In the genomic region with DNA sequence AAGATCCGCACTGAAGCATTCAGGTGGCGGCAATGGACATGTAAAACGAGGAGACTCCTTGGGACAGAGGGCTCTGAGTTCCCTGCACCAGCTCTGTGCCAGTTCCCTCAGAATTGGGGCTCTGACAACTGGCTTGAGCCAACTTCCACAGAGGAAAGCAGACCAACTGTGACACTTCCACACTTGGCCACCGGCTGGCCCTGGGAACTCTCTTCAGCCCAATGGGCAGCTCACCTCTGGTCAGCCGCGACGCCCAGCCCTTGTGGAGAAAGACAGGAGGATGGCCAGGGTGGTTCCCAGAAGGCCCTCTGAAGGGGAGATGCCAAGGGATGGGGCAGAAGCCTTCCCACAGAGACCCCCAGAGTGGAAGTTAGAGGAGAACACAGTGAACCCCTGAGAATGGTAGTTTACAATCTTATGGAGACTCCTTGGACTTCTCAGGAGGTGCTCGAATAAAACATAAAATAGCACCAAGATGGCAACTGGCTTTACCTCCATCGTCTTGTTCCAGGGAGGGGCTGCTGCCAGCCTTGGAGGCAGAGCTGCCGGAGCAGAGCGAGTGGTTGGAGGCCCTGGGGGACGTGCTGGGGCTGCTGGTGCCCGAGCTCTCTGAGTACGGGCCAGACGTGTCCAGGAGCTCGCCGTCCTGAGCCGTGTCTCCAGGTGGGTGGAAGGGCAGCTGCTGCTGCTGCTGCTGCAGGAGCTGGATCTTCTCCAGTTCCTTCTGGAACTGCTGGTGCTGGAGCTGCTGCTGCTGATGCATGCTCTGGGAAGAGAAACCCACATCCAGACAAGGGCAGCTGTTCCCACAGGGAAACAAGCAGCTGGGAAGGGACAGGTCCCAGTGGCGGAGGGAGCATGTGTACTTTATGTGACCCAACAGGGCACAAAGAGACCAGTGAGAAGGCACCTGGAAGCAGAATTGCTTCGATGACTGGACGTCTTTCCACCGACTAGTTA, we compare ENCODE assay signal across 21 cellular contexts. TPM values are rescaled to one million over a fixed set of nuclear protein-coding genes. Genes with fewer than 3 reads are reported as not detected.
DNase-seq lines count a peak whose midpoint lies in the region; ATAC-seq, FAIRE-seq and TF ChIP-seq lines count a peak whose summit lies in the region.
"Had no signal": no experiment of that assay in that cellular context is flagged by ENCODE, and none has a peak within 500 bp of the region (broad histone marks: within the 10 kb centered on the region; RNA-seq: fewer than 3 reads in every experiment).

No MANE protein-coding gene starts in this region.

- TF ChIP-seq POLR2A in adrenal gland (IDR thresholded peaks at IDR 0.05) = no peak

- H3K9me3 ChIP-seq in PC-9 (ENCODE audit: insufficient read depth, low read depth) (no peaks in the 10 kb centered on the region), kidney (ENCODE audit: control insufficient read depth in 1 of 2, low read length in 2 of 2) (no peaks in the 10 kb centered on the region), adrenal gland (replicated peaks in 1 of 3) (no peaks in the 10 kb centered on the region)
- H3K9me3 ChIP-seq: BLaER1 treated with 17β-estradiol and CSF1 and Interleukin-3, amounts not matched to agents 10 nM and 100 nM had no signal

- H3K9me2 ChIP-seq in PC-9 (ENCODE audit: insufficient read depth) = no peaks in the 10 kb centered on the region

- peak overlapping the region; percentile 63 for H3K27ac Mint-ChIP-seq in T-helper 2 cell treated with Interferon-gamma antibody and Interleukin-4, amounts not matched to agents 5 μg/mL and 100 μg/mL, for 36 hours
- H3K27ac Mint-ChIP-seq in effector memory CD8-positive, alpha-beta T cell = peak overlapping the region; percentile 90 to 91
- H3K27ac Mint-ChIP-seq in progenitor cell of endocrine pancreas = peak overlapping the region; percentile 69
- H3K27ac Mint-ChIP-seq: dendritic cell treated with granulocyte-macrophage colony-stimulating factor and Interleukin-4, amounts not matched to agents 40 ng/mL and 50 ng/mL, for 4 days had no signal

- H3K27ac ChIP-seq in PC-9 (peak overlapping the region; percentile 84), kidney (ENCODE audit: low read depth in 2 of 2, low read length in 2 of 2) (no peak overlapping the region), adrenal gland (peak overlapping the region in 1 of 5 donors; percentile 21)
- H3K27ac ChIP-seq: BLaER1 treated with 17β-estradiol and CSF1 and Interleukin-3, amounts not matched to agents 10 nM and 100 nM; HL-60 had no signal

- no peaks in the 10 kb centered on the region for H3K9me3 Mint-ChIP-seq in T-helper 2 cell treated with Interferon-gamma antibody and Interleukin-4, amounts not matched to agents 5 μg/mL and 100 μg/mL, for 36 hours
- no peaks in the 10 kb centered on the region for H3K9me3 Mint-ChIP-seq in effector memory CD8-positive, alpha-beta T cell
- H3K9me3 Mint-ChIP-seq in progenitor cell of endocrine pancreas (ENCODE audit: low read depth) = no peaks in the 10 kb centered on the region
- H3K9me3 Mint-ChIP-seq: activated naive CD4-positive, alpha-beta T cell treated with anti-CD3 and anti-CD28 coated beads, Interleukin-2, amount 50 U/mL, for 24 hours; dendritic cell treated with granulocyte-macrophage colony-stimulating factor and Interleukin-4, amounts not matched to agents 40 ng/mL and 50 ng/mL, for 4 days; nephron progenitor cell had no signal

- peaks cover 40% of the 10 kb centered on the region for H3F3A ChIP-seq in PC-9 (ENCODE audit: insufficient read depth, low read depth)

- FAIRE-seq in kidney (lab: Jason Lieb, UNC) = no peak
- FAIRE-seq: H54 had no signal

- intact Hi-C loops in PC-9 (cut with micrococcal nuclease; ENCODE audit: unreplicated experiment) (no loop called here), kidney (cut with DNase I) (no loop called here), adrenal gland (cut with DNase I) (no loop called here)

- peaks cover 43% of the 10 kb centered on the region for H3K4me1 ChIP-seq in PC-9 (replicated peaks; ENCODE audit: insufficient read depth)
- H3K4me1 ChIP-seq in kidney (ENCODE audit: control insufficient read depth in 1 of 2, insufficient read depth in 1 of 2, low read depth in 1 of 2, low read length in 2 of 2) = no peaks in the 10 kb centered on the region
- no peaks in the 10 kb centered on the region for H3K4me1 ChIP-seq in adrenal gland (replicated peaks in 1 of 2)

- no peak overlapping the region for H2AFZ ChIP-seq in PC-9

- H3K4me1 Mint-ChIP-seq in T-helper 2 cell treated with Interferon-gamma antibody and Interleukin-4, amounts not matched to agents 5 μg/mL and 100 μg/mL, for 36 hours (ENCODE audit: low read depth) = peaks cover 68% of the 10 kb centered on the region
- H3K4me1 Mint-ChIP-seq in effector memory CD8-positive, alpha-beta T cell (ENCODE audit: low read depth in 2 of 2) = peaks cover 44 to 59% of the 10 kb centered on the region in 2 donors
- peaks cover 11% of the 10 kb centered on the region for H3K4me1 Mint-ChIP-seq in progenitor cell of endocrine pancreas (ENCODE audit: low read depth)

- TF ChIP-seq CTCF in PC-9 (conservative IDR thresholded peaks at IDR 0.05) (no peak), progenitor cell of endocrine pancreas (IDR thresholded peaks at IDR 0.05; ENCODE audit: unreplicated experiment) (no peak), kidney (IDR thresholded peaks at IDR 0.05; ENCODE audit: borderline replicate concordance, extremely low read depth, insufficient read depth) (no peak), adrenal gland (IDR thresholded peaks at IDR 0.05) (peak in 1 of 6 experiments; percentile 10)

- WGBS in adrenal gland, 4 donors = 81 to 88% (median 84%) methylated on average over 12 to 22 of the region's 22 CpGs

- H3K27me3 Mint-ChIP-seq in T-helper 2 cell treated with Interferon-gamma antibody and Interleukin-4, amounts not matched to agents 5 μg/mL and 100 μg/mL, for 36 hours (ENCODE audit: low read depth) = no peaks in the 10 kb centered on the region
- no peaks in the 10 kb centered on the region for H3K27me3 Mint-ChIP-seq in effector memory CD8-positive, alpha-beta T cell
- H3K27me3 Mint-ChIP-seq in progenitor cell of endocrine pancreas = no peaks in the 10 kb centered on the region
- H3K27me3 Mint-ChIP-seq: activated naive CD4-positive, alpha-beta T cell treated with anti-CD3 and anti-CD28 coated beads, Interleukin-2, amount 50 U/mL, for 24 hours; dendritic cell treated with granulocyte-macrophage colony-stimulating factor and Interleukin-4, amounts not matched to agents 40 ng/mL and 50 ng/mL, for 4 days had no signal

- H3K27me3 ChIP-seq in PC-9 (ENCODE audit: insufficient read depth, low read depth) (no peaks in the 10 kb centered on the region), adrenal gland (no peaks in the 10 kb centered on the region)
- H3K27me3 ChIP-seq: BLaER1 treated with 17β-estradiol and CSF1 and Interleukin-3, amounts not matched to agents 10 nM and 100 nM had no signal

- peaks cover 91% of the 10 kb centered on the region for H3K36me3 Mint-ChIP-seq in T-helper 2 cell treated with Interferon-gamma antibody and Interleukin-4, amounts not matched to agents 5 μg/mL and 100 μg/mL, for 36 hours (ENCODE audit: low read depth)
- peaks cover 100% of the 10 kb centered on the region for H3K36me3 Mint-ChIP-seq in effector memory CD8-positive, alpha-beta T cell (ENCODE audit: insufficient read depth)
- peaks cover 45% of the 10 kb centered on the region for H3K36me3 Mint-ChIP-seq in progenitor cell of endocrine pancreas (ENCODE audit: insufficient read depth)

- CTCF ChIA-PET in PC-9 (lab: Charles Lee) = interaction anchor here (0.6 to 1.6 kb wide), 2 partner anchors 71 to 78 kb away, joined by 3 to 7 read pairs; no protein-coding TSS in a partner anchor

- POLR2A ChIA-PET in PC-9 (lab: Charles Lee; ENCODE audit: unreplicated experiment) = no interaction called here

- H3K4me2 ChIP-seq in PC-9 = peak overlapping the region; percentile 68

- peaks cover 38% of the 10 kb centered on the region for H3K36me3 ChIP-seq in PC-9 (ENCODE audit: low read depth)
- peaks cover 15 to 32% of the 10 kb centered on the region in 2 donors for H3K36me3 ChIP-seq in kidney (ENCODE audit: control insufficient read depth in 1 of 2, insufficient read depth in 2 of 2, low read length in 2 of 2)
- H3K36me3 ChIP-seq in adrenal gland (replicated peaks in 1 of 2) = peaks cover 0 to 96% of the 10 kb centered on the region in 2 donors

- H3K9ac ChIP-seq in kidney (ENCODE audit: low read length in 2 of 2) = no peak overlapping the region
- H3K9ac ChIP-seq: BLaER1 treated with 17β-estradiol and CSF1 and Interleukin-3, amounts not matched to agents 10 nM and 100 nM had no signal

- no peaks in the 10 kb centered on the region for H3K79me2 ChIP-seq in PC-9 (ENCODE audit: low read depth)

- ATAC-seq in effector memory CD8-positive, alpha-beta T cell (replicated peaks) = no peak

- H3K4me3 Mint-ChIP-seq in T-helper 2 cell treated with Interferon-gamma antibody and Interleukin-4, amounts not matched to agents 5 μg/mL and 100 μg/mL, for 36 hours = no peak overlapping the region
- H3K4me3 Mint-ChIP-seq in effector memory CD8-positive, alpha-beta T cell = peak overlapping the region; percentile 12 to 54
- no peak overlapping the region for H3K4me3 Mint-ChIP-seq in progenitor cell of endocrine pancreas (ENCODE audit: low read depth)
- H3K4me3 Mint-ChIP-seq: activated naive CD4-positive, alpha-beta T cell treated with anti-CD3 and anti-CD28 coated beads, Interleukin-2, amount 50 U/mL, for 24 hours; dendritic cell treated with granulocyte-macrophage colony-stimulating factor and Interleukin-4, amounts not matched to agents 40 ng/mL and 50 ng/mL, for 4 days; nephron progenitor cell had no signal

- BruUV-seq in PC-9 (replicated peaks; lab: Mats Ljungman, UMichigan) = no TSS peak

- no peak for DNase-seq in T-helper 2 cell treated with Interferon-gamma antibody and Interleukin-4, amounts not matched to agents 5 μg/mL and 100 μg/mL, for 36 hours (ENCODE audit: low spot score)
- DNase-seq in T-helper 2 cell (no peak), PC-9 (no peak), progenitor cell of endocrine pancreas (ENCODE audit: low spot score, unreplicated experiment) (no peak), kidney (no peak), adrenal gland (no peak), NCI-H187 treated with DMSO at 0.1 percent for 48 hours (lab: John Stamatoyannopoulos, UW) (no peak)
- DNase-seq in effector memory CD8-positive, alpha-beta T cell = no peak
- DNase-seq: activated CD4-positive, CD25-positive, alpha-beta regulatory T cell; DMS53; Kasumi-1; NCI-H1417 treated with DMSO at 0.1 percent for 48 hours; nephron progenitor cell; stimulated activated naive CD8-positive, alpha-beta T cell treated with anti-CD3 and anti-CD28 coated beads, Interleukin-15, Interleukin-2, amounts not matched to agents 100 U/mL and 50 U/mL, for 24 hours; T-helper 1 cell had no signal

- no peaks in the 10 kb centered on the region for H4K20me1 ChIP-seq in PC-9 (ENCODE audit: insufficient read depth)
- H4K20me1 ChIP-seq: BLaER1 treated with 17β-estradiol and CSF1 and Interleukin-3, amounts not matched to agents 10 nM and 100 nM had no signal

- no peak overlapping the region for H3K4me3 ChIP-seq in PC-9
- no peak overlapping the region for H3K4me3 ChIP-seq in kidney (ENCODE audit: low read length in 2 of 2)
- H3K4me3 ChIP-seq in adrenal gland = no peak overlapping the region
- H3K4me3 ChIP-seq: BLaER1 treated with 17β-estradiol and CSF1 and Interleukin-3, amounts not matched to agents 10 nM and 100 nM; lung had no signal

RNA-seq across cellular contexts. Expression of a gene that starts 35.0 kb away (rescaled TPM):
- 7.8 and 9.2 TPM in 2 replicates for total RNA-seq in PC-9 (2021)
- total RNA-seq in progenitor cell of endocrine pancreas = 0.72 and 0.91 TPM in 2 replicates
- 38.8 TPM for total RNA-seq in kidney
- polyA plus RNA-seq in kidney (ENCODE audit: insufficient read depth, low read depth, low replicate concordance) = 55.8 TPM
- total RNA-seq in adrenal gland = 10 to 100 TPM; 16.6 to 42.2 (median 20.9) TPM
- 10 to 100 TPM in 2 of 3 donors, 1 to 10 TPM in 1; 9.6 to 40.5 (median 35.0) TPM for polyA plus RNA-seq in adrenal gland

RNA-seq across cellular contexts. Expression of a gene that starts 57.3 kb away (rescaled TPM):
- total RNA-seq in PC-9 (2021) (2.4 and 2.8 TPM in 2 replicates), progenitor cell of endocrine pancreas (2.8 and 3.7 TPM in 2 replicates), kidney (4.4 TPM), adrenal gland (under 1 TPM in 6 of 8 donors, not detected in 2; 0.26 to 0.84 (median 0.54) TPM)
- polyA plus RNA-seq in kidney (ENCODE audit: insufficient read depth, low read depth, low replicate concordance) (1.2 TPM), adrenal gland (under 1 TPM; 0.05 to 0.72 (median 0.71) TPM)

Comparison
In these comparisons a context has a peak if more than half of its experiments do, and no peak if none do; other contexts are left out.
1. H3K4me3 Mint-ChIP-seq: peak in effector memory CD8-positive, alpha-beta T cell (2 of 2); none in T-helper 2 cell treated with Interferon-gamma antibody and Interleukin-4, amounts not matched to agents 5 μg/mL and 100 μg/mL, for 36 hours (single experiment) and progenitor cell of endocrine pancreas (single experiment).
2. Peak in every context shown above with its lines, with median percentiles within 50 percentile points of each other: H3K27ac Mint-ChIP-seq.